In genomic region chr4:39450618-39451017, GRCh38 we compare ENCODE assay signal across 22 cellular contexts. TPM values are rescaled to one million over a fixed set of nuclear protein-coding genes. Genes with fewer than 3 reads are reported as not detected.
DNase-seq lines count a peak whose midpoint lies in the region; ATAC-seq and TF ChIP-seq lines count a peak whose summit lies in the region.
"Had no signal": no experiment of that assay in that cellular context is flagged by ENCODE, and none has a peak within 500 bp of the region (broad histone marks: within the 10 kb centered on the region; RNA-seq: fewer than 3 reads in every experiment).

No MANE protein-coding gene starts in this region.

- H3K36me3 ChIP-seq in SK-N-MC (ENCODE audit: insufficient read depth, low read length), result peaks cover 57% of the 10 kb centered on the region
- H3K36me3 ChIP-seq in hepatocyte (replicated peaks; ENCODE audit: insufficient read depth, low read depth), result peaks cover under 1% of the 10 kb centered on the region

- peak overlapping the region; percentile 50 for H3K4me2 ChIP-seq in hepatocyte
- H3K4me2 ChIP-seq: A549 had no signal

- H3K79me2 ChIP-seq in hepatocyte, result peaks cover 13% of the 10 kb centered on the region
- H3K79me2 ChIP-seq: parathyroid adenoma had no signal

- H2AFZ ChIP-seq in hepatocyte, result no peak overlapping the region
- H2AFZ ChIP-seq: parathyroid adenoma had no signal

- no peak for ATAC-seq in activated CD4-positive, alpha-beta T cell treated with anti-CD3 and anti-CD28 coated beads for 36 hours
- ATAC-seq in HG02571 (IDR thresholded peaks at IDR 0.05; ENCODE audit: unreplicated experiment) (no peak), HG03039 (IDR thresholded peaks at IDR 0.05; ENCODE audit: unreplicated experiment) (no peak)
- ATAC-seq: A549; effector memory CD8-positive, alpha-beta T cell; Right ventricle myocardium inferior; upper lobe of right lung had no signal

- no peaks in the 10 kb centered on the region for H3K9me3 Mint-ChIP-seq in activated CD4-positive, alpha-beta T cell treated with anti-CD3 and anti-CD28 coated beads for 36 hours (ENCODE audit: low read depth)
- no peaks in the 10 kb centered on the region for H3K9me3 Mint-ChIP-seq in activated CD4-positive, alpha-beta T cell treated with anti-CD3 and anti-CD28 coated beads, Interleukin-2, amount 10 ng/mL, durations not matched to agents 7 days and 5 days
- H3K9me3 Mint-ChIP-seq in progenitor cell of endocrine pancreas (ENCODE audit: low read depth), result no peaks in the 10 kb centered on the region
- H3K9me3 Mint-ChIP-seq: CD4-positive, CD25-positive, alpha-beta regulatory T cell; effector memory CD8-positive, alpha-beta T cell had no signal

- H3K9me2 ChIP-seq in hepatocyte (replicated peaks; ENCODE audit: insufficient read depth), result no peaks in the 10 kb centered on the region

- peaks cover 70% of the 10 kb centered on the region for H3K36me3 Mint-ChIP-seq in activated CD4-positive, alpha-beta T cell treated with anti-CD3 and anti-CD28 coated beads for 36 hours (ENCODE audit: low read depth)
- peaks cover 50% of the 10 kb centered on the region for H3K36me3 Mint-ChIP-seq in activated CD4-positive, alpha-beta T cell treated with anti-CD3 and anti-CD28 coated beads, Interleukin-2, amount 10 ng/mL, durations not matched to agents 7 days and 5 days (ENCODE audit: low read depth)
- H3K36me3 Mint-ChIP-seq in progenitor cell of endocrine pancreas (ENCODE audit: insufficient read depth), result peaks cover 34% of the 10 kb centered on the region

- H3K27ac ChIP-seq in SK-N-MC (peak overlapping the region; percentile 80), hepatocyte (peak overlapping the region; percentile 50)
- H3K27ac ChIP-seq: A549, parathyroid adenoma, upper lobe of right lung had no signal

- H3K4me1 ChIP-seq in hepatocyte (ENCODE audit: insufficient read depth), result no peaks in the 10 kb centered on the region
- H3K4me1 ChIP-seq: parathyroid adenoma had no signal

- H4K20me1 ChIP-seq in hepatocyte (ENCODE audit: insufficient read depth, poor library complexity, severe bottlenecking), result peaks cover 23% of the 10 kb centered on the region

- no peaks in the 10 kb centered on the region for H3K27me3 ChIP-seq in hepatocyte
- H3K27me3 ChIP-seq: upper lobe of right lung had no signal

- peak overlapping the region; percentile 35 for H3K27ac Mint-ChIP-seq in activated CD4-positive, alpha-beta T cell treated with anti-CD3 and anti-CD28 coated beads for 36 hours
- H3K27ac Mint-ChIP-seq in activated CD4-positive, alpha-beta T cell treated with anti-CD3 and anti-CD28 coated beads, Interleukin-2, amount 10 ng/mL, durations not matched to agents 7 days and 5 days, result no peak overlapping the region
- peak overlapping the region; percentile 78 for H3K27ac Mint-ChIP-seq in progenitor cell of endocrine pancreas

- no peak overlapping the region for H3K4me3 ChIP-seq in SK-N-MC
- H3K4me3 ChIP-seq in hepatocyte, result no peak overlapping the region
- H3K4me3 ChIP-seq: A549, upper lobe of right lung had no signal

- H3K9ac ChIP-seq in SK-N-MC (ENCODE audit: insufficient read length), result no peak overlapping the region
- H3K9ac ChIP-seq: parathyroid adenoma had no signal

- H3K4me1 Mint-ChIP-seq in activated CD4-positive, alpha-beta T cell treated with anti-CD3 and anti-CD28 coated beads for 36 hours, result peaks cover 44% of the 10 kb centered on the region
- peaks cover 32% of the 10 kb centered on the region for H3K4me1 Mint-ChIP-seq in activated CD4-positive, alpha-beta T cell treated with anti-CD3 and anti-CD28 coated beads, Interleukin-2, amount 10 ng/mL, durations not matched to agents 7 days and 5 days
- H3K4me1 Mint-ChIP-seq in progenitor cell of endocrine pancreas (ENCODE audit: low read depth), result peaks cover 24% of the 10 kb centered on the region

- no peaks in the 10 kb centered on the region for H3K9me3 ChIP-seq in SK-N-MC (ENCODE audit: low read depth, low read length)
- no peaks in the 10 kb centered on the region for H3K9me3 ChIP-seq in hepatocyte (ENCODE audit: low read depth)
- H3K9me3 ChIP-seq: A549, upper lobe of right lung had no signal

- WGBS in hepatocyte (ENCODE audit: low lambda C conversion rate, missing lambda C conversion rate), result 80% methylated on average over 2 of the region's 2 CpGs

- CTCF ChIA-PET in activated CD4-positive, alpha-beta T cell treated with anti-CD3 and anti-CD28 coated beads for 36 hours (lab: Charles Lee), result no interaction called here
- CTCF ChIA-PET in activated CD4-positive, alpha-beta T cell treated with anti-CD3 and anti-CD28 coated beads, Interleukin-2, amount 10 ng/mL, durations not matched to agents 7 days and 5 days (lab: Charles Lee), result interaction anchor here (0.6 to 0.8 kb wide), 3 partner anchors 10 to 545 kb away, joined by 3 read pairs; no protein-coding TSS in a partner anchor

- TF ChIP-seq CTCF in hepatocyte (IDR thresholded peaks at IDR 0.05; ENCODE audit: poor library complexity) (no peak), progenitor cell of endocrine pancreas (IDR thresholded peaks at IDR 0.05; ENCODE audit: unreplicated experiment) (no peak)

- H3K27me3 Mint-ChIP-seq in activated CD4-positive, alpha-beta T cell treated with anti-CD3 and anti-CD28 coated beads for 36 hours, result no peaks in the 10 kb centered on the region
- no peaks in the 10 kb centered on the region for H3K27me3 Mint-ChIP-seq in activated CD4-positive, alpha-beta T cell treated with anti-CD3 and anti-CD28 coated beads, Interleukin-2, amount 10 ng/mL, durations not matched to agents 7 days and 5 days
- H3K27me3 Mint-ChIP-seq in progenitor cell of endocrine pancreas, result no peaks in the 10 kb centered on the region
- H3K27me3 Mint-ChIP-seq: CD4-positive, CD25-positive, alpha-beta regulatory T cell; effector memory CD8-positive, alpha-beta T cell had no signal

- no peak for DNase-seq in activated CD4-positive, alpha-beta T cell treated with anti-CD3 and anti-CD28 coated beads for 36 hours
- no peak for DNase-seq in activated CD4-positive, alpha-beta T cell treated with anti-CD3 and anti-CD28 coated beads, Interleukin-2, amount 10 ng/mL, durations not matched to agents 7 days and 5 days
- DNase-seq in SK-N-MC (ENCODE audit: low read depth, low spot score) (no peak), hepatocyte (ENCODE audit: low spot score) (no peak), progenitor cell of endocrine pancreas (ENCODE audit: low spot score, unreplicated experiment) (no peak), NOMO-1 treated with DMSO at 0.1 percent for 48 hours (lab: John Stamatoyannopoulos, UW; ENCODE audit: unreplicated experiment) (no peak)
- DNase-seq: activated CD8-positive, alpha-beta memory T cell treated with anti-CD3 and anti-CD28 coated beads, Interleukin-2, amount 50 U/mL, for 48 hours; CD4-positive, CD25-positive, alpha-beta regulatory T cell; effector memory CD8-positive, alpha-beta T cell; GDM1; H7; hippocampal formation; NCI-H146; small intestine; upper lobe of right lung had no signal

- intact Hi-C loops in activated CD4-positive, alpha-beta T cell treated with anti-CD3 and anti-CD28 coated beads for 36 hours (cut with DNase I, micrococcal nuclease), result no loop called here

- no peak overlapping the region for H3K4me3 Mint-ChIP-seq in activated CD4-positive, alpha-beta T cell treated with anti-CD3 and anti-CD28 coated beads for 36 hours
- no peak overlapping the region for H3K4me3 Mint-ChIP-seq in activated CD4-positive, alpha-beta T cell treated with anti-CD3 and anti-CD28 coated beads, Interleukin-2, amount 10 ng/mL, durations not matched to agents 7 days and 5 days
- H3K4me3 Mint-ChIP-seq in progenitor cell of endocrine pancreas (ENCODE audit: low read depth), result no peak overlapping the region
- H3K4me3 Mint-ChIP-seq: CD4-positive, CD25-positive, alpha-beta regulatory T cell; effector memory CD8-positive, alpha-beta T cell had no signal

- POLR2A ChIA-PET in activated CD4-positive, alpha-beta T cell treated with anti-CD3 and anti-CD28 coated beads for 36 hours (lab: Charles Lee), result no interaction called here
- POLR2A ChIA-PET in activated CD4-positive, alpha-beta T cell treated with anti-CD3 and anti-CD28 coated beads, Interleukin-2, amount 10 ng/mL, durations not matched to agents 7 days and 5 days (lab: Charles Lee), result no interaction called here

RNA-seq across cellular contexts. Expression of gene RPL9, which starts 8.1 kb away (rescaled TPM):
- 1,000 to 10,000 TPM; 1,442 to 2,369 TPM for total RNA-seq in activated CD4-positive, alpha-beta T cell treated with anti-CD3 and anti-CD28 coated beads for 36 hours
- total RNA-seq in activated CD4-positive, alpha-beta T cell treated with anti-CD3 and anti-CD28 coated beads, Interleukin-2, amount 10 ng/mL, durations not matched to agents 7 days and 5 days, result 1,000 to 10,000 TPM in 1 of 2 experiments, 100 to 1,000 TPM in 1; 868 to 1,019 TPM
- 2,831 and 3,164 TPM in 2 replicates for total RNA-seq in hepatocyte
- polyA plus RNA-seq in hepatocyte, result 439 and 475 TPM in 2 replicates
- total RNA-seq in progenitor cell of endocrine pancreas, result 1,349 and 1,450 TPM in 2 replicates

RNA-seq across cellular contexts. Expression of gene LIAS, which starts 8.2 kb away (rescaled TPM):
- 10 to 100 TPM; 30.7 to 35.5 TPM for total RNA-seq in activated CD4-positive, alpha-beta T cell treated with anti-CD3 and anti-CD28 coated beads for 36 hours
- total RNA-seq in activated CD4-positive, alpha-beta T cell treated with anti-CD3 and anti-CD28 coated beads, Interleukin-2, amount 10 ng/mL, durations not matched to agents 7 days and 5 days, result 10 to 100 TPM; 14.2 to 14.5 TPM
- total RNA-seq in hepatocyte, result 10.3 and 12.3 TPM in 2 replicates
- 10.4 and 12.3 TPM in 2 replicates for polyA plus RNA-seq in hepatocyte
- total RNA-seq in progenitor cell of endocrine pancreas, result 17.0 and 18.4 TPM in 2 replicates

RNA-seq across cellular contexts. Expression of gene KLB, which starts 43.9 kb away (rescaled TPM):
- not detected for total RNA-seq in activated CD4-positive, alpha-beta T cell treated with anti-CD3 and anti-CD28 coated beads for 36 hours
- total RNA-seq in activated CD4-positive, alpha-beta T cell treated with anti-CD3 and anti-CD28 coated beads, Interleukin-2, amount 10 ng/mL, durations not matched to agents 7 days and 5 days, result not detected
- total RNA-seq in hepatocyte (18.2 and 20.3 TPM in 2 replicates), progenitor cell of endocrine pancreas (0.36 and 0.43 TPM in 2 replicates)
- polyA plus RNA-seq in hepatocyte, result 7.5 and 11.5 TPM in 2 replicates
- total RNA-seq: CD4-positive, CD25-positive, alpha-beta regulatory T cell; H7; HT1080; T-helper 2 cell treated with Interferon-gamma antibody and Interleukin-4, amounts not matched to agents 100 ng/mL and 5 ng/mL, for 36 hours had no signal

Comparison
In these comparisons a context has a peak if more than half of its experiments do, and no peak if none do; other contexts are left out.
1. RNA of gene KLB, which starts 43.9 kb away (total RNA-seq): 18.2 to 20.3 TPM in hepatocyte; 0.36 to 0.43 TPM in progenitor cell of endocrine pancreas, not detected in activated CD4-positive, alpha-beta T cell treated with anti-CD3 and anti-CD28 coated beads for 36 hours and not detected in activated CD4-positive, alpha-beta T cell treated with anti-CD3 and anti-CD28 coated beads, Interleukin-2, amount 10 ng/mL, durations not matched to agents 7 days and 5 days; every median in the first group is over 10 times any median in the second.